9 cellular contexts compared by ENCODE assay signal in the genomic region with DNA sequence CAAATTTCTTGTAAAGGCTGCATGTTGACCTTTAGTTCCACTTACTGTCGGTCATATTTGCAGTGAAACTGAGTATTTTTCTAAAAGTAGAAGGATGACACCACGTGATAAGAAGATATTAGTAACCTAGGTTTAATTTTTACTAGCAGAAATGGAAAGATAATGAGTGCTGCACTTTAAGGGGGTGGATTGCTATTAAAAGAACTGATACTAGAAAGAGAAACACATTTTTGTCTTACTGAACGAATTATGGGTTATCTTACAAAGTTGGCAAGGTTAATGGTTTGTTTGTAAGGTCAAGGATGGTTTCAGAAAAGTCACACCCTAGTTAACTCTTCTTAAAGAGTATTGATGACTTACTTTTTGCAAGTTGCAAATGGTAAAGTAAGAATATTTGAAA. TPM values are rescaled to one million over a fixed set of nuclear protein-coding genes. Genes with fewer than 3 reads are reported as not detected.
DNase-seq lines count a peak whose midpoint lies in the region; ATAC-seq and TF ChIP-seq lines count a peak whose summit lies in the region.
"Had no signal": no experiment of that assay in that cellular context is flagged by ENCODE, and none has a peak within 500 bp of the region (broad histone marks: within the 10 kb centered on the region; RNA-seq: fewer than 3 reads in every experiment).

No MANE protein-coding gene starts in this region.

- H3K27ac Mint-ChIP-seq in WTC11: no peak overlapping the region

- no peak for TF ChIP-seq POLR2A in body of pancreas (IDR thresholded peaks at IDR 0.05)

- peaks cover 72% of the 10 kb centered on the region for H3K79me2 ChIP-seq in ACC112 (ENCODE audit: control insufficient read depth, insufficient read depth, low read length, unreplicated experiment)

- peak overlapping the region; percentile 94 for H3K4me3 ChIP-seq in ACC112 (ENCODE audit: low read depth, low read length)
- no peak overlapping the region for H3K4me3 ChIP-seq in body of pancreas

- H3K36me3 ChIP-seq in ACC112 (ENCODE audit: insufficient read depth, low read length) (no peaks in the 10 kb centered on the region), body of pancreas (replicated peaks in 1 of 2; ENCODE audit: insufficient read depth in 1 of 2, low read depth in 2 of 2) (no peaks in the 10 kb centered on the region)

- POLR2A ChIA-PET in WTC11 (lab: Charles Lee): no interaction called here

- peak overlapping the region; percentile 33 for H3K4me3 Mint-ChIP-seq in WTC11

- H3K27ac ChIP-seq in ACC112 (ENCODE audit: low read depth, low read length) (no peak overlapping the region), body of pancreas (peak overlapping the region in 1 of 4 donors; percentile 92)

- no peaks in the 10 kb centered on the region for H3K9me3 ChIP-seq in body of pancreas

- no peaks in the 10 kb centered on the region for H3K9me3 Mint-ChIP-seq in WTC11

- no peaks in the 10 kb centered on the region for H3K27me3 ChIP-seq in ACC112 (ENCODE audit: insufficient read depth, low read length)
- no peaks in the 10 kb centered on the region for H3K27me3 ChIP-seq in body of pancreas

- CTCF ChIA-PET in WTC11 (lab: Charles Lee): no interaction called here

- no peak for TF ChIP-seq CTCF in WTC11 (IDR thresholded peaks at IDR 0.05)
- TF ChIP-seq CTCF in body of pancreas (IDR thresholded peaks at IDR 0.05): no peak

- no peaks in the 10 kb centered on the region for H3K27me3 Mint-ChIP-seq in WTC11 (ENCODE audit: low read depth)

- WGBS in body of pancreas, 2 donors: 33 to 36% methylated on average over 3 of the region's 3 CpGs

- intact Hi-C loops in body of pancreas (cut with DNase I): no loop called here

- DNase-seq in WTC11 (ENCODE audit: low spot score) (no peak), HCEC 1CT (no peak), HuH-7.5 (ENCODE audit: low spot score) (no peak), NCI-H510A treated with DMSO at 0.1 percent for 48 hours (lab: John Stamatoyannopoulos, UW) (no peak), body of pancreas (no peak)
- DNase-seq: activated CD4-positive, CD25-positive, alpha-beta regulatory T cell treated with anti-CD3 and anti-CD28 coated beads, Interleukin-2, amount 50 U/mL, for 72 hours had no signal

- H3K36me3 Mint-ChIP-seq in WTC11: no peaks in the 10 kb centered on the region

- H3K4me1 ChIP-seq in ACC112 (ENCODE audit: control insufficient read depth, insufficient read depth, low read length, unreplicated experiment): peaks cover 30% of the 10 kb centered on the region
- H3K4me1 ChIP-seq in body of pancreas: peaks cover 53% of the 10 kb centered on the region

- H3K4me1 Mint-ChIP-seq in WTC11: peaks cover 56% of the 10 kb centered on the region

- ATAC-seq in GM18858 (IDR thresholded peaks at IDR 0.05; ENCODE audit: unreplicated experiment) (peak; percentile 52), HG02870 (IDR thresholded peaks at IDR 0.05; ENCODE audit: unreplicated experiment) (peak; percentile 32), WTC11 (no peak), body of pancreas (no peak)

- no peak overlapping the region for H2AFZ ChIP-seq in ACC112 (ENCODE audit: low read length, unreplicated experiment)

TF ChIP-seq in WTC11, 78 proteins besides CTCF, POLR2A, EP300 and RAD21 (continues in another document):
- TF ChIP-seq, protein P1, sequence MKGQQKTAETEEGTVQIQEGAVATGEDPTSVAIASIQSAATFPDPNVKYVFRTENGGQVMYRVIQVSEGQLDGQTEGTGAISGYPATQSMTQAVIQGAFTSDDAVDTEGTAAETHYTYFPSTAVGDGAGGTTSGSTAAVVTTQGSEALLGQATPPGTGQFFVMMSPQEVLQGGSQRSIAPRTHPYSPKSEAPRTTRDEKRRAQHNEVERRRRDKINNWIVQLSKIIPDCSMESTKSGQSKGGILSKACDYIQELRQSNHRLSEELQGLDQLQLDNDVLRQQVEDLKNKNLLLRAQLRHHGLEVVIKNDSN (CRISPR knock-in tag; IDR thresholded peaks at IDR 0.05): no peak
- TF ChIP-seq PRRX2 (CRISPR knock-in tag; IDR thresholded peaks at IDR 0.05) (no peak), SP1 (CRISPR knock-in tag; conservative IDR thresholded peaks at IDR 0.05) (no peak), JAZF1 (CRISPR knock-in tag; IDR thresholded peaks at IDR 0.05) (no peak), ZNF121 (CRISPR knock-in tag; IDR thresholded peaks at IDR 0.05) (no peak), ETV6 (CRISPR knock-in tag; IDR thresholded peaks at IDR 0.05) (no peak), FOXJ3 (CRISPR knock-in tag; IDR thresholded peaks at IDR 0.05; ENCODE audit: borderline replicate concordance) (no peak), HMGA2 (CRISPR knock-in tag; IDR thresholded peaks at IDR 0.05) (no peak), KAT7 (CRISPR knock-in tag; IDR thresholded peaks at IDR 0.05; ENCODE audit: borderline replicate concordance) (no peak), NR2C2 (CRISPR knock-in tag; IDR thresholded peaks at IDR 0.05) (no peak), ERG (CRISPR knock-in tag; IDR thresholded peaks at IDR 0.05) (no peak), ZNF138 (CRISPR knock-in tag; conservative IDR thresholded peaks at IDR 0.05) (no peak), NFATC4 (CRISPR knock-in tag; IDR thresholded peaks at IDR 0.05) (no peak), NFE2L1 (CRISPR knock-in tag; IDR thresholded peaks at IDR 0.05) (no peak), RORB (CRISPR knock-in tag; IDR thresholded peaks at IDR 0.05) (no peak)
- TF ChIP-seq, protein P2, sequence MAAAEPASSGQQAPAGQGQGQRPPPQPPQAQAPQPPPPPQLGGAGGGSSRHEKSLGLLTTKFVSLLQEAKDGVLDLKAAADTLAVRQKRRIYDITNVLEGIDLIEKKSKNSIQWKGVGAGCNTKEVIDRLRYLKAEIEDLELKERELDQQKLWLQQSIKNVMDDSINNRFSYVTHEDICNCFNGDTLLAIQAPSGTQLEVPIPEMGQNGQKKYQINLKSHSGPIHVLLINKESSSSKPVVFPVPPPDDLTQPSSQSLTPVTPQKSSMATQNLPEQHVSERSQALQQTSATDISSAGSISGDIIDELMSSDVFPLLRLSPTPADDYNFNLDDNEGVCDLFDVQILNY (CRISPR knock-in tag; IDR thresholded peaks at IDR 0.05): no peak
- TF ChIP-seq, protein P3, sequence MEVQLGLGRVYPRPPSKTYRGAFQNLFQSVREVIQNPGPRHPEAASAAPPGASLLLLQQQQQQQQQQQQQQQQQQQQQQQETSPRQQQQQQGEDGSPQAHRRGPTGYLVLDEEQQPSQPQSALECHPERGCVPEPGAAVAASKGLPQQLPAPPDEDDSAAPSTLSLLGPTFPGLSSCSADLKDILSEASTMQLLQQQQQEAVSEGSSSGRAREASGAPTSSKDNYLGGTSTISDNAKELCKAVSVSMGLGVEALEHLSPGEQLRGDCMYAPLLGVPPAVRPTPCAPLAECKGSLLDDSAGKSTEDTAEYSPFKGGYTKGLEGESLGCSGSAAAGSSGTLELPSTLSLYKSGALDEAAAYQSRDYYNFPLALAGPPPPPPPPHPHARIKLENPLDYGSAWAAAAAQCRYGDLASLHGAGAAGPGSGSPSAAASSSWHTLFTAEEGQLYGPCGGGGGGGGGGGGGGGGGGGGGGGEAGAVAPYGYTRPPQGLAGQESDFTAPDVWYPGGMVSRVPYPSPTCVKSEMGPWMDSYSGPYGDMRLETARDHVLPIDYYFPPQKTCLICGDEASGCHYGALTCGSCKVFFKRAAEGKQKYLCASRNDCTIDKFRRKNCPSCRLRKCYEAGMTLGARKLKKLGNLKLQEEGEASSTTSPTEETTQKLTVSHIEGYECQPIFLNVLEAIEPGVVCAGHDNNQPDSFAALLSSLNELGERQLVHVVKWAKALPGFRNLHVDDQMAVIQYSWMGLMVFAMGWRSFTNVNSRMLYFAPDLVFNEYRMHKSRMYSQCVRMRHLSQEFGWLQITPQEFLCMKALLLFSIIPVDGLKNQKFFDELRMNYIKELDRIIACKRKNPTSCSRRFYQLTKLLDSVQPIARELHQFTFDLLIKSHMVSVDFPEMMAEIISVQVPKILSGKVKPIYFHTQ (CRISPR knock-in tag; IDR thresholded peaks at IDR 0.05): no peak
- TF ChIP-seq, protein P4, sequence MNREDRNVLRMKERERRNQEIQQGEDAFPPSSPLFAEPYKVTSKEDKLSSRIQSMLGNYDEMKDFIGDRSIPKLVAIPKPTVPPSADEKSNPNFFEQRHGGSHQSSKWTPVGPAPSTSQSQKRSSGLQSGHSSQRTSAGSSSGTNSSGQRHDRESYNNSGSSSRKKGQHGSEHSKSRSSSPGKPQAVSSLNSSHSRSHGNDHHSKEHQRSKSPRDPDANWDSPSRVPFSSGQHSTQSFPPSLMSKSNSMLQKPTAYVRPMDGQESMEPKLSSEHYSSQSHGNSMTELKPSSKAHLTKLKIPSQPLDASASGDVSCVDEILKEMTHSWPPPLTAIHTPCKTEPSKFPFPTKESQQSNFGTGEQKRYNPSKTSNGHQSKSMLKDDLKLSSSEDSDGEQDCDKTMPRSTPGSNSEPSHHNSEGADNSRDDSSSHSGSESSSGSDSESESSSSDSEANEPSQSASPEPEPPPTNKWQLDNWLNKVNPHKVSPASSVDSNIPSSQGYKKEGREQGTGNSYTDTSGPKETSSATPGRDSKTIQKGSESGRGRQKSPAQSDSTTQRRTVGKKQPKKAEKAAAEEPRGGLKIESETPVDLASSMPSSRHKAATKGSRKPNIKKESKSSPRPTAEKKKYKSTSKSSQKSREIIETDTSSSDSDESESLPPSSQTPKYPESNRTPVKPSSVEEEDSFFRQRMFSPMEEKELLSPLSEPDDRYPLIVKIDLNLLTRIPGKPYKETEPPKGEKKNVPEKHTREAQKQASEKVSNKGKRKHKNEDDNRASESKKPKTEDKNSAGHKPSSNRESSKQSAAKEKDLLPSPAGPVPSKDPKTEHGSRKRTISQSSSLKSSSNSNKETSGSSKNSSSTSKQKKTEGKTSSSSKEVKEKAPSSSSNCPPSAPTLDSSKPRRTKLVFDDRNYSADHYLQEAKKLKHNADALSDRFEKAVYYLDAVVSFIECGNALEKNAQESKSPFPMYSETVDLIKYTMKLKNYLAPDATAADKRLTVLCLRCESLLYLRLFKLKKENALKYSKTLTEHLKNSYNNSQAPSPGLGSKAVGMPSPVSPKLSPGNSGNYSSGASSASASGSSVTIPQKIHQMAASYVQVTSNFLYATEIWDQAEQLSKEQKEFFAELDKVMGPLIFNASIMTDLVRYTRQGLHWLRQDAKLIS (CRISPR knock-in tag; IDR thresholded peaks at IDR 0.05; ENCODE audit: borderline replicate concordance): no peak

RNA-seq across cellular contexts. Expression of gene MACIR, which starts 2.4 kb away (rescaled TPM):
- total RNA-seq in WTC11 (2021) (12.4 to 13.8 TPM (median 13.1 TPM) in 3 replicates), body of pancreas (1 to 10 TPM; 6.2 to 6.3 TPM)

Comparison
In these comparisons a context has a peak if more than half of its experiments do, and no peak if none do; other contexts are left out.
1. ATAC-seq: peak in GM18858 (single experiment) and HG02870 (single experiment); none in WTC11 (single experiment) and body of pancreas (single experiment).